19 cellular contexts compared by ENCODE assay signal in the genomic region with DNA sequence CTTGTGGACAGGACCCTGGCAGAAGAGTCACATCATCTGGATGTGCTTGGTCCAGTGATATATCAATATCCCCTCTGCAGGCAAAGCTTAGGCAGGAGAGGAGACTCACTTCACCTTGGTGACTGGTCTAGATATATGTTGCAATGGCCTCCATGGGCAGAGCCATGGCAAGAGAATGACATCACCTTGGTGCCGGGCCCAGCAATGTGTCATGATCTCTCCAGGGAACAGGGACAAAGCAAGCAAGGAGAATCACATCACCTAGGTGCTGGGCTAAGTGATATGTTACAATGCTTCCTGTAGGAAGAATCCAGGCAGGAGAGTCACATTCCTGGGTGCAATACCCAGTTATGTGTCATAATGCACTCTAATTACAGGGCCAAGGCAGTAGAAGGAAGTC.
DNase-seq lines count a peak whose midpoint lies in the region; ATAC-seq and TF ChIP-seq lines count a peak whose summit lies in the region.
"Had no signal": no experiment of that assay in that cellular context is flagged by ENCODE, and none has a peak within 500 bp of the region (broad histone marks: within the 10 kb centered on the region; RNA-seq: fewer than 3 reads in every experiment).

No MANE protein-coding gene starts in this region.

- ATAC-seq in RWPE2 (ENCODE audit: low read depth): peak; percentile 46
- peak; percentile 82 for ATAC-seq in esophagus mucosa
- ATAC-seq in natural killer cell treated with Interleukin-12 subunit alpha and Interleukin-12 subunit beta and Interleukin-15 and Interleukin-18, amount 100 ng/mL, for 72 hours: no peak
- ATAC-seq: HCT116 had no signal

- H3K36me3 ChIP-seq in HUES48 (ENCODE audit: control insufficient read depth, insufficient read depth, low read length) (no peaks in the 10 kb centered on the region), RWPE2 (ENCODE audit: low read depth) (no peaks in the 10 kb centered on the region)
- H3K36me3 ChIP-seq: BE2C had no signal

- H3K4me3 ChIP-seq in HUES48 (ENCODE audit: low read depth, low read length) (peak overlapping the region; percentile 17; the same call in 1 of the 2 replicates), RWPE2 (ENCODE audit: severe bottlenecking) (no peak overlapping the region)

- DNase-seq in RWPE2 (ENCODE audit: low spot score): no peak
- peak; percentile 25 for DNase-seq in renal cortical epithelial cell (ENCODE audit: low read depth)
- DNase-seq in occipital lobe (lab: John Stamatoyannopoulos, UW): no peak
- no peak for DNase-seq in effector CD8-positive, alpha-beta T cell (lab: John Stamatoyannopoulos, UW)
- no peak for DNase-seq in natural killer cell treated with Interleukin-12 subunit alpha and Interleukin-12 subunit beta and Interleukin-15 and Interleukin-18, amount 100 ng/mL, for 72 hours (ENCODE audit: low spot score)
- DNase-seq: ACHN; BE2C; C1 segment of cervical spinal cord; Caco-2; CD4-positive, CD25-positive, alpha-beta regulatory T cell; CD8-positive, alpha-beta memory T cell; DMS153; DMS79; GDM1; GOT3; H7 had no signal

- no peaks in the 10 kb centered on the region for H3K4me1 Mint-ChIP-seq in natural killer cell treated with Interleukin-12 subunit alpha and Interleukin-12 subunit beta and Interleukin-15 and Interleukin-18, amount 100 ng/mL, for 72 hours (ENCODE audit: low read depth in 2 of 2)
- H3K4me1 Mint-ChIP-seq: CD4-positive, CD25-positive, alpha-beta regulatory T cell had no signal

- H3K4me3 Mint-ChIP-seq in natural killer cell treated with Interleukin-12 subunit alpha and Interleukin-12 subunit beta and Interleukin-15 and Interleukin-18, amount 100 ng/mL, for 72 hours: no peak overlapping the region
- H3K4me3 Mint-ChIP-seq: CD4-positive, CD25-positive, alpha-beta regulatory T cell; CD8-positive, alpha-beta memory T cell had no signal

- H3K27ac ChIP-seq in HUES48 (ENCODE audit: low read depth, low read length) (no peak overlapping the region), RWPE2 (ENCODE audit: poor library complexity, severe bottlenecking) (no peak overlapping the region)

- H3K27me3 Mint-ChIP-seq in natural killer cell treated with Interleukin-12 subunit alpha and Interleukin-12 subunit beta and Interleukin-15 and Interleukin-18, amount 100 ng/mL, for 72 hours: no peaks in the 10 kb centered on the region
- H3K27me3 Mint-ChIP-seq: CD4-positive, CD25-positive, alpha-beta regulatory T cell had no signal

- H3K9me3 Mint-ChIP-seq in natural killer cell treated with Interleukin-12 subunit alpha and Interleukin-12 subunit beta and Interleukin-15 and Interleukin-18, amount 100 ng/mL, for 72 hours: peaks cover 13% of the 10 kb centered on the region

- no peak overlapping the region for H3K27ac Mint-ChIP-seq in natural killer cell treated with Interleukin-12 subunit alpha and Interleukin-12 subunit beta and Interleukin-15 and Interleukin-18, amount 100 ng/mL, for 72 hours
- H3K27ac Mint-ChIP-seq: CD4-positive, CD25-positive, alpha-beta regulatory T cell; CD8-positive, alpha-beta memory T cell had no signal

- no peak for TF ChIP-seq CTCF in RWPE2 (IDR thresholded peaks at IDR 0.05; ENCODE audit: poor library complexity, severe bottlenecking)

- no peaks in the 10 kb centered on the region for H3K4me1 ChIP-seq in HUES48 (ENCODE audit: control insufficient read depth, insufficient read depth, low read length)
- no peaks in the 10 kb centered on the region for H3K4me1 ChIP-seq in RWPE2 (ENCODE audit: insufficient read depth, poor library complexity, severe bottlenecking)
- H3K4me1 ChIP-seq: BE2C, Caco-2 had no signal

- H3K27me3 ChIP-seq in HUES48 (ENCODE audit: control insufficient read depth, insufficient read depth, low read length) (no peaks in the 10 kb centered on the region), RWPE2 (ENCODE audit: insufficient read depth, poor library complexity, severe bottlenecking) (no peaks in the 10 kb centered on the region)
- H3K27me3 ChIP-seq: BE2C had no signal

- H3K36me3 Mint-ChIP-seq in natural killer cell treated with Interleukin-12 subunit alpha and Interleukin-12 subunit beta and Interleukin-15 and Interleukin-18, amount 100 ng/mL, for 72 hours: peaks cover 5% of the 10 kb centered on the region
- H3K36me3 Mint-ChIP-seq: CD4-positive, CD25-positive, alpha-beta regulatory T cell; CD8-positive, alpha-beta memory T cell had no signal

- peaks cover 98% of the 10 kb centered on the region for H3K9me3 ChIP-seq in HUES48 (ENCODE audit: control insufficient read depth, insufficient read depth, low read length)
- H3K9me3 ChIP-seq in RWPE2 (ENCODE audit: severe bottlenecking): no peaks in the 10 kb centered on the region
- H3K9me3 ChIP-seq: Caco-2 had no signal

- no peak overlapping the region for H3K9ac ChIP-seq in HUES48 (ENCODE audit: low read depth, low read length)

Comparison
In these comparisons a context has a peak if more than half of its experiments do, and no peak if none do; other contexts are left out.
1. ATAC-seq: peak in RWPE2 (single experiment) and esophagus mucosa (single experiment); none in natural killer cell treated with Interleukin-12 subunit alpha and Interleukin-12 subunit beta and Interleukin-15 and Interleukin-18, amount 100 ng/mL, for 72 hours (0 of 2).